28 cellular contexts compared by ENCODE assay signal in genomic region chrX:130830599-130831346, GRCh38.
"Had no signal": no experiment of that assay in that cellular context is flagged by ENCODE, and none has a peak within 500 bp of the region (broad histone marks: within the 10 kb centered on the region; RNA-seq: fewer than 3 reads in every experiment).

No MANE protein-coding gene starts in this region.

- H3K36me3 ChIP-seq: cardiac muscle cell, colonic mucosa, heart right ventricle, left ventricle myocardium inferior, right atrium auricular region, tibial nerve, WERI-Rb-1 had no signal

- H3K9me3 ChIP-seq: colonic mucosa, heart right ventricle, left ventricle myocardium inferior, right atrium auricular region, tibial nerve had no signal

- ATAC-seq: activated CD4-positive, CD25-positive, alpha-beta regulatory T cell treated with anti-CD3 and anti-CD28 coated beads, Interleukin-2, amount 50 U/mL, for 24 hours; heart right ventricle had no signal

- H3K9me3 Mint-ChIP-seq: brain, mesothelial cell of epicardium, naive B cell, nephron progenitor cell had no signal

- H3K4me3 ChIP-seq: cardiac muscle cell, colonic mucosa, heart right ventricle, left ventricle myocardium inferior, right atrium auricular region, tibial nerve had no signal

- DNase-seq: activated CD4-positive, alpha-beta T cell treated with anti-CD3 and anti-CD28 coated beads for 48 hours; activated CD4-positive, alpha-beta T cell treated with anti-CD3 and anti-CD28 coated beads, Interleukin-2, amount 50 U/mL, for 48 hours; activated CD8-positive, alpha-beta memory T cell treated with anti-CD3 and anti-CD28 coated beads for 24 hours; activated effector memory CD4-positive, alpha-beta T cell treated with Interleukin-2 at 50 U/mL for 16 hours; activated naive CD4-positive, alpha-beta T cell treated with Interleukin-2 at 50 U/mL for 16 hours; aorta; cerebellar nuclear complex; colonic mucosa; effector CD8-positive, alpha-beta T cell; heart right ventricle; left ventricle myocardium inferior; naive B cell; nephron progenitor cell; occipital lobe; stimulated activated CD4-positive, alpha-beta T cell treated with anti-CD3 and anti-CD28 coated beads, Interleukin-15, amount 100 ng/mL, for 24 hours; stimulated activated CD4-positive, alpha-beta T cell treated with anti-CD3 and anti-CD28 coated beads, Interleukin-2, amount 100 ng/mL, for 24 hours; stimulated activated naive CD4-positive, alpha-beta T cell; WERI-Rb-1 had no signal

- H3K27me3 ChIP-seq: cardiac muscle cell, colonic mucosa, right atrium auricular region had no signal

- H3K4me1 Mint-ChIP-seq: mesothelial cell of epicardium had no signal

- H3K27me3 Mint-ChIP-seq: activated naive CD8-positive, alpha-beta T cell; naive B cell had no signal

- H3K36me3 Mint-ChIP-seq: brain, mesothelial cell of epicardium, naive B cell had no signal

- H3K27ac ChIP-seq: cardiac muscle cell, colonic mucosa, heart right ventricle, left ventricle myocardium inferior, parathyroid adenoma, right atrium auricular region, tibial nerve, WERI-Rb-1 had no signal

- H3K27ac Mint-ChIP-seq: activated naive CD8-positive, alpha-beta T cell; mesothelial cell of epicardium; nephron progenitor cell had no signal

- H3K4me3 Mint-ChIP-seq: activated naive CD8-positive, alpha-beta T cell; brain; mesothelial cell of epicardium; nephron progenitor cell had no signal

- FAIRE-seq: endometrium, TTC549 had no signal

- H3K4me1 ChIP-seq: colonic mucosa, parathyroid adenoma, right atrium auricular region had no signal
